In genomic region chr12:110670161-110670701, GRCh38 we compare ENCODE assay signal across 1 cellular context.
TF ChIP-seq lines count a peak whose summit lies in the region.

No MANE protein-coding gene starts in this region.

TF ChIP-seq in SK-N-SH treated with all-trans-retinoic acid at 6 μM for 48 hours, 23 proteins besides CTCF, POLR2A, EP300 and RAD21 (continued from another document):
- TF ChIP-seq, protein P1, sequence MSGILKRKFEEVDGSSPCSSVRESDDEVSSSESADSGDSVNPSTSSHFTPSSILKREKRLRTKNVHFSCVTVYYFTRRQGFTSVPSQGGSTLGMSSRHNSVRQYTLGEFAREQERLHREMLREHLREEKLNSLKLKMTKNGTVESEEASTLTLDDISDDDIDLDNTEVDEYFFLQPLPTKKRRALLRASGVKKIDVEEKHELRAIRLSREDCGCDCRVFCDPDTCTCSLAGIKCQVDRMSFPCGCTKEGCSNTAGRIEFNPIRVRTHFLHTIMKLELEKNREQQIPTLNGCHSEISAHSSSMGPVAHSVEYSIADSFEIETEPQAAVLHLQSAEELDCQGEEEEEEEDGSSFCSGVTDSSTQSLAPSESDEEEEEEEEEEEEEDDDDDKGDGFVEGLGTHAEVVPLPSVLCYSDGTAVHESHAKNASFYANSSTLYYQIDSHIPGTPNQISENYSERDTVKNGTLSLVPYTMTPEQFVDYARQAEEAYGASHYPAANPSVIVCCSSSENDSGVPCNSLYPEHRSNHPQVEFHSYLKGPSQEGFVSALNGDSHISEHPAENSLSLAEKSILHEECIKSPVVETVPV (CRISPR knock-in tag; IDR thresholded peaks at IDR 0.05): no peak
- TF ChIP-seq ESRRG (CRISPR knock-in tag; IDR thresholded peaks at IDR 0.05): no peak
- no peak for TF ChIP-seq TSHZ2 (CRISPR knock-in tag; IDR thresholded peaks at IDR 0.05)
- TF ChIP-seq TOX (CRISPR knock-in tag; IDR thresholded peaks at IDR 0.05; ENCODE audit: borderline replicate concordance): no peak
- TF ChIP-seq ZNF8 (CRISPR knock-in tag; IDR thresholded peaks at IDR 0.05): no peak
- no peak for TF ChIP-seq ZFP3 (CRISPR knock-in tag; IDR thresholded peaks at IDR 0.05)
